8 cellular contexts compared by ENCODE assay signal in the genomic region with DNA sequence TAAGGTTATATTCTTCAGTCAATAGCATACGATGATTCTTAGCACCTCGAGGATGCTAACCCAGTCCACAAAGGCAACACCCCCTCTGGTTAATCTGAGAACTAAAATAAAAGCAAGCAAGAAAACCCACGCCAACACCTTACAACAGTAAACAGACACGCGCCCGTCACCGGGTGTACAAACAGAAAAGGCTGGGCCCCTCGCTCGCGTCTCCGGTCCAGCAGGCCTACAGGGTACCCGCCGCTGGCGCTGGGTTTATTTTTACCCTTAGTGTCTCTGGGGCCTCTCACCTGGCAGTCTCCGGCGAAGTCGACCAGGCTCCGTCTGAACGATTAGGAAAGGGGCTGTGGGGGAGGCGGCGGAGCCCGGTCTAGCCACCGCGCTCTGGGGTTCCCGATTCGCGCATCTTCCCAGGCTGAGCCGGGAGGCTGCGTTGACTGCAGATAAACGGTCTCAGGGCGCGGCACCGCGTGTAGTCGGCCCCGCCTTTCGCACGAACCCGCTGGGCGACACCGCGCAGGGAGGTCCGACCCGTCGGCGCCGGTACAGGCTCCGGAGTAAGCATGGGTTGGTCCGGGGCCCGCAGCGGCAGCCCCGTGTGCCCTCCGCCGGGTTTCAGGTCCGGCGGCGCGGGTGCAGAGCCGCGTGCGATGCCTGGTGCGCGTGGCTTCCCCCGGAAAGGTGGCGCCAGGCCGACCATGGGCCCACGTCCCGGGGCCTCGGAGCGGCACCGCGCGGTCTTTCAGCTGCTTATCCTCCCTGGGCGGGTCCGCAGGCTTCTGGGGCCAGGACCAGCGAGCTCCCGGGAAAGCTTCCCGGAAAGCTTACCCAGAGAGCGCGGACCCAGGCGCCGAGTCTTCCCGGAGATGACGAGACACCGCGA. TPM values are rescaled to one million over a fixed set of nuclear protein-coding genes. Genes with fewer than 3 reads are reported as not detected.
A peak's percentile ranks its signal among the peaks of the same experiment; 100 is the strongest.
DNase-seq lines count a peak whose midpoint lies in the region; ATAC-seq, FAIRE-seq and TF ChIP-seq lines count a peak whose summit lies in the region.

A gene with protein sequence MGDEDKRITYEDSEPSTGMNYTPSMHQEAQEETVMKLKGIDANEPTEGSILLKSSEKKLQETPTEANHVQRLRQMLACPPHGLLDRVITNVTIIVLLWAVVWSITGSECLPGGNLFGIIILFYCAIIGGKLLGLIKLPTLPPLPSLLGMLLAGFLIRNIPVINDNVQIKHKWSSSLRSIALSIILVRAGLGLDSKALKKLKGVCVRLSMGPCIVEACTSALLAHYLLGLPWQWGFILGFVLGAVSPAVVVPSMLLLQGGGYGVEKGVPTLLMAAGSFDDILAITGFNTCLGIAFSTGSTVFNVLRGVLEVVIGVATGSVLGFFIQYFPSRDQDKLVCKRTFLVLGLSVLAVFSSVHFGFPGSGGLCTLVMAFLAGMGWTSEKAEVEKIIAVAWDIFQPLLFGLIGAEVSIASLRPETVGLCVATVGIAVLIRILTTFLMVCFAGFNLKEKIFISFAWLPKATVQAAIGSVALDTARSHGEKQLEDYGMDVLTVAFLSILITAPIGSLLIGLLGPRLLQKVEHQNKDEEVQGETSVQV (minus strand): TSS at position 868 of the 883 bp plus-strand sequence. CDS start 9,211 bp downstream, outside the sequence.

- H3K4me1 Mint-ChIP-seq in memory B cell: peaks cover 26% of the 10 kb centered on the region

- H3K27ac ChIP-seq in A549: peak within 1 kb of the TSS; percentile 83 to 90
- peak within 1 kb of the TSS; percentile 77 for H3K27ac ChIP-seq in effector memory CD4-positive, alpha-beta T cell (ENCODE audit: insufficient read depth, low read length, poor library complexity, severe bottlenecking)

- no peaks in the 10 kb centered on the region for H3K36me3 Mint-ChIP-seq in memory B cell

- no peak for TF ChIP-seq EP300 in A549 (IDR thresholded peaks at IDR 0.05)

- H3K4me2 ChIP-seq in A549: peak within 1 kb of the TSS; percentile 75

- H3K27me3 Mint-ChIP-seq in memory B cell: no peaks in the 10 kb centered on the region

- H3K27me3 ChIP-seq in effector memory CD4-positive, alpha-beta T cell (replicated peaks; ENCODE audit: control insufficient read depth, insufficient read depth, low read length, poor library complexity, severe bottlenecking): no peaks in the 10 kb centered on the region

- DNase-seq in A549 (ENCODE audit: low read depth in 1 of 2, low spot score in 1 of 2) (peak; percentile 19 to 33), NCI-H460 (ENCODE audit: extremely low read depth, low read depth) (peak; percentile 34), memory B cell (ENCODE audit: low spot score in 2 of 2) (peak; percentile 50 to 70)
- peak; percentile 91 for DNase-seq in activated CD8-positive, alpha-beta memory T cell treated with anti-CD3 and anti-CD28 coated beads for 24 hours
- DNase-seq in effector memory CD4-positive, alpha-beta T cell: peak; percentile 22 to 38 (median 38)
- peak; percentile 39 for DNase-seq in stimulated activated CD8-positive, alpha-beta memory T cell treated with anti-CD3 and anti-CD28 coated beads, Interleukin-12 subunit alpha, Interleukin-12 subunit beta, amount 100 ng/mL, for 1 hour (ENCODE audit: low read depth)

- H3K4me3 Mint-ChIP-seq in memory B cell: peak within 1 kb of the TSS; percentile 91

- no peak for TF ChIP-seq RAD21 in A549 (conservative IDR thresholded peaks at IDR 0.05 in 1 of 2, IDR thresholded peaks at IDR 0.05 in 1 of 2)

- WGBS in A549 (ENCODE audit: missing lambda C conversion rate): 56% methylated on average over 28 of the region's 86 CpGs

- no peaks in the 10 kb centered on the region for H3K9me3 Mint-ChIP-seq in memory B cell

- peak; percentile 15; the same call in 1 of the 2 replicates for TF ChIP-seq POLR2A in A549 (IDR thresholded peaks at IDR 0.05; ENCODE audit: low read length)

- POLR2A ChIA-PET in A549 (lab: Yijun Ruan, JAX): interaction anchor here (1.2 to 1.3 kb wide), 2 partner anchors 207 to 249 kb away, joined by 4 to 5 read pairs; a partner anchor contains a TSS

- H3K4me3 ChIP-seq in A549: peak within 1 kb of the TSS; percentile 54
- peak within 1 kb of the TSS; percentile 71 for H3K4me3 ChIP-seq in effector memory CD4-positive, alpha-beta T cell (ENCODE audit: insufficient read depth, low read depth, low read length, poor library complexity, severe bottlenecking)

- FAIRE-seq in A549 (lab: Jason Lieb, UNC): no peak

- CTCF ChIA-PET in A549 (lab: Yijun Ruan, JAX): interaction anchor here (1.3 to 2.1 kb wide), 3 partner anchors 8 to 24 kb away, joined by 3 to 9 read pairs (median 4); no protein-coding TSS in a partner anchor

- no peak for TF ChIP-seq CTCF in A549 (IDR thresholded peaks at IDR 0.05)

- H3K27ac Mint-ChIP-seq in memory B cell: peak within 1 kb of the TSS; percentile 97

- H3K4me1 ChIP-seq in A549: peaks cover 16% of the 10 kb centered on the region; the same call in 2 of the 3 replicates
- peaks cover 15% of the 10 kb centered on the region for H3K4me1 ChIP-seq in effector memory CD4-positive, alpha-beta T cell (ENCODE audit: control insufficient read depth, insufficient read depth, low read length, poor library complexity, severe bottlenecking)

- ATAC-seq in A549 (peak; percentile 90 to 91), GM18511 (IDR thresholded peaks at IDR 0.05; ENCODE audit: unreplicated experiment) (peak; percentile 60), HG03039 (IDR thresholded peaks at IDR 0.05; ENCODE audit: unreplicated experiment) (peak; percentile 43), memory B cell (ENCODE audit: low read depth) (peak; percentile 67)

- H3K9me3 ChIP-seq in A549: no peaks in the 10 kb centered on the region
- no peaks in the 10 kb centered on the region for H3K9me3 ChIP-seq in effector memory CD4-positive, alpha-beta T cell (ENCODE audit: control insufficient read depth, low read length)

- no peaks in the 10 kb centered on the region for H3K36me3 ChIP-seq in effector memory CD4-positive, alpha-beta T cell (ENCODE audit: control insufficient read depth, insufficient read depth, low read length)

TF ChIP-seq in A549, 52 proteins besides CTCF, POLR2A, EP300 and RAD21:
- TF ChIP-seq JUN (IDR thresholded peaks at IDR 0.05): 0 out of 5 replicates have a peak, but pooled peaks of 1 of the 2 experiments have one; percentile 18
- TF ChIP-seq, protein P1, sequence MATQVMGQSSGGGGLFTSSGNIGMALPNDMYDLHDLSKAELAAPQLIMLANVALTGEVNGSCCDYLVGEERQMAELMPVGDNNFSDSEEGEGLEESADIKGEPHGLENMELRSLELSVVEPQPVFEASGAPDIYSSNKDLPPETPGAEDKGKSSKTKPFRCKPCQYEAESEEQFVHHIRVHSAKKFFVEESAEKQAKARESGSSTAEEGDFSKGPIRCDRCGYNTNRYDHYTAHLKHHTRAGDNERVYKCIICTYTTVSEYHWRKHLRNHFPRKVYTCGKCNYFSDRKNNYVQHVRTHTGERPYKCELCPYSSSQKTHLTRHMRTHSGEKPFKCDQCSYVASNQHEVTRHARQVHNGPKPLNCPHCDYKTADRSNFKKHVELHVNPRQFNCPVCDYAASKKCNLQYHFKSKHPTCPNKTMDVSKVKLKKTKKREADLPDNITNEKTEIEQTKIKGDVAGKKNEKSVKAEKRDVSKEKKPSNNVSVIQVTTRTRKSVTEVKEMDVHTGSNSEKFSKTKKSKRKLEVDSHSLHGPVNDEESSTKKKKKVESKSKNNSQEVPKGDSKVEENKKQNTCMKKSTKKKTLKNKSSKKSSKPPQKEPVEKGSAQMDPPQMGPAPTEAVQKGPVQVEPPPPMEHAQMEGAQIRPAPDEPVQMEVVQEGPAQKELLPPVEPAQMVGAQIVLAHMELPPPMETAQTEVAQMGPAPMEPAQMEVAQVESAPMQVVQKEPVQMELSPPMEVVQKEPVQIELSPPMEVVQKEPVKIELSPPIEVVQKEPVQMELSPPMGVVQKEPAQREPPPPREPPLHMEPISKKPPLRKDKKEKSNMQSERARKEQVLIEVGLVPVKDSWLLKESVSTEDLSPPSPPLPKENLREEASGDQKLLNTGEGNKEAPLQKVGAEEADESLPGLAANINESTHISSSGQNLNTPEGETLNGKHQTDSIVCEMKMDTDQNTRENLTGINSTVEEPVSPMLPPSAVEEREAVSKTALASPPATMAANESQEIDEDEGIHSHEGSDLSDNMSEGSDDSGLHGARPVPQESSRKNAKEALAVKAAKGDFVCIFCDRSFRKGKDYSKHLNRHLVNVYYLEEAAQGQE (IDR thresholded peaks at IDR 0.05): 0 out of 2 replicates have a peak, but pooled peaks have one; percentile 8
- no peak for TF ChIP-seq SREBF2 (IDR thresholded peaks at IDR 0.05)
- TF ChIP-seq NPAS2 (CRISPR knock-in tag; IDR thresholded peaks at IDR 0.05; ENCODE audit: borderline replicate concordance): no peak
- TF ChIP-seq, protein P2, sequence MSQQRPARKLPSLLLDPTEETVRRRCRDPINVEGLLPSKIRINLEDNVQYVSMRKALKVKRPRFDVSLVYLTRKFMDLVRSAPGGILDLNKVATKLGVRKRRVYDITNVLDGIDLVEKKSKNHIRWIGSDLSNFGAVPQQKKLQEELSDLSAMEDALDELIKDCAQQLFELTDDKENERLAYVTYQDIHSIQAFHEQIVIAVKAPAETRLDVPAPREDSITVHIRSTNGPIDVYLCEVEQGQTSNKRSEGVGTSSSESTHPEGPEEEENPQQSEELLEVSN (IDR thresholded peaks at IDR 0.05; ENCODE audit: borderline replicate concordance, low read depth): peak; percentile 29; the same call in 1 of the 2 replicates
- TF ChIP-seq PHF8 (IDR thresholded peaks at IDR 0.05; ENCODE audit: borderline replicate concordance, low read depth): peak; percentile 37
- TF ChIP-seq MYC (IDR thresholded peaks at IDR 0.05; ENCODE audit: borderline replicate concordance, low read length): peak; percentile 28; the same call in 1 of the 2 replicates
- no peak for TF ChIP-seq EHMT2 (IDR thresholded peaks at IDR 0.05; ENCODE audit: low read depth)

RNA-seq across cellular contexts. Expression of the gene that starts here (rescaled TPM):
- polyA plus RNA-seq in A549 (2011; rRNA removed) (7.9 and 9.2 TPM in 2 replicates), A549 (2017; fragmentation: RNase III; extraction: RNeasy Plus Mini Kit Qiagen cat#74134 plus additional on column Dnase treatment) (6.6 to 7.3 TPM (median 6.6 TPM) in 3 replicates)
- 2.9 and 3.8 TPM in 2 replicates for polyA plus RNA-seq in A549 (2012; cell fraction: cytosol; rRNA removed)
- polyA plus RNA-seq in A549 (2012; cell fraction: nucleus; rRNA removed): 2.1 and 3.0 TPM in 2 replicates
- polyA minus RNA-seq in A549 (2011; rRNA and poly(A)+ RNA removed): 6.0 and 6.7 TPM in 2 replicates
- total RNA-seq in NCI-H460 (2014; rRNA removed; shearing (Covaris generic)): 25.6 and 29.8 TPM in 2 replicates
- 24.3 and 24.5 TPM in 2 replicates for polyA plus RNA-seq in NCI-H460 (2014; cell fraction: nucleus; rRNA removed)

Comparison
In these comparisons a context has a peak if more than half of its experiments do, and no peak if none do; other contexts are left out.
1. Peak in every context shown above with its lines: DNase-seq, ATAC-seq, H3K4me3 ChIP-seq and H3K27ac ChIP-seq.
2. DNase-seq: peak in every context shown above with its lines; median percentile 91 in activated CD8-positive, alpha-beta memory T cell treated with anti-CD3 and anti-CD28 coated beads for 24 hours; 60 in memory B cell; 39 in stimulated activated CD8-positive, alpha-beta memory T cell treated with anti-CD3 and anti-CD28 coated beads, Interleukin-12 subunit alpha, Interleukin-12 subunit beta, amount 100 ng/mL, for 1 hour; 38 in effector memory CD4-positive, alpha-beta T cell; 34 in NCI-H460; 26 in A549.